Comparison of ENCODE assay signal across 8 cellular contexts in the genomic region with DNA sequence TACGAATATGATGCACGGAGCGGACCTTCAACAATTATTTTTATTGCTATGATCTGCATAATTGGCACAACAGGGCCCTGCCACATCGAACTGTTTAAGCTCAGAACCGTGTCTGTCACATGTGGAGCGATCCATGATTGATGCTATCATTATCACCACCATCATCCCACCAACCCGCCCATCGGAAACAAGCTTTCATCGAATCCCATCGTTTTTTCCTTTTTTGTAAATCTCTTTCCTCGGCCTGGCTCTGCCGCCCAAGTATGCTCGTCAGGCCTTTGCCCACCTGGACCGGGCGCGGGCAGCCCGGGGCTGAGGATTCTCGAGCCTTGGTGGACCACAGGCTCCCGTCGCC. TPM values are rescaled to one million over a fixed set of nuclear protein-coding genes. Genes with fewer than 3 reads are reported as not detected.
DNase-seq lines count a peak whose midpoint lies in the region; ATAC-seq and TF ChIP-seq lines count a peak whose summit lies in the region.

No MANE protein-coding gene starts in this region.

- H3K27me3 Mint-ChIP-seq in stimulated activated naive B cell treated with anti-CD40 and anti-IgM and Interleukin-4, amounts not matched to agents 10 μg/mL and 1 μg/mL and 100 μg/mL, for 72 hours = no peaks in the 10 kb centered on the region

- DNase-seq in NCI-H2171 treated with DMSO at 0.1 percent for 48 hours (lab: John Stamatoyannopoulos, UW) (peak; percentile 68), NCI-H2171 (lab: John Stamatoyannopoulos, UW) (no peak), PC-3 (no peak), fibroblast of pulmonary artery (ENCODE audit: low read depth) (no peak), EL (no peak), NAMALWA (ENCODE audit: low spot score) (no peak), anterior cingulate cortex (lab: John Stamatoyannopoulos, UW) (no peak)
- no peak for DNase-seq in stimulated activated naive B cell treated with anti-CD40 and anti-IgM and Interleukin-4, amounts not matched to agents 10 μg/mL and 1 μg/mL and 100 μg/mL, for 72 hours

- H3K9me3 Mint-ChIP-seq in stimulated activated naive B cell treated with anti-CD40 and anti-IgM and Interleukin-4, amounts not matched to agents 10 μg/mL and 1 μg/mL and 100 μg/mL, for 72 hours = no peaks in the 10 kb centered on the region

- CTCF ChIA-PET in PC-3 (lab: Charles Lee) = interaction anchor here (0.6 kb wide), 1 partner anchor 44 kb away, joined by 8 read pairs; no protein-coding TSS in a partner anchor

- H3K79me2 ChIP-seq in PC-3 (ENCODE audit: low read length) = peaks cover 20% of the 10 kb centered on the region

- POLR2A ChIA-PET in PC-3 (lab: Charles Lee; ENCODE audit: unreplicated experiment) = interaction anchor here (0.6 to 0.8 kb wide), 2 partner anchors 55 to 80 kb away, joined by 4 to 5 read pairs; a partner anchor contains a TSS

- no peaks in the 10 kb centered on the region for H3F3A ChIP-seq in PC-3 (ENCODE audit: low read length, unreplicated experiment)

- H3K4me1 ChIP-seq in PC-3 (ENCODE audit: insufficient read depth, low read length) = peaks cover 10% of the 10 kb centered on the region

- H3K9me3 ChIP-seq in PC-3 (ENCODE audit: low read length) = no peaks in the 10 kb centered on the region

- H3K4me3 ChIP-seq in PC-3 (ENCODE audit: low read length) (peak overlapping the region; percentile 59), fibroblast of pulmonary artery (replicated peaks; ENCODE audit: low read depth, low read length) (peak overlapping the region; percentile 51)

- H2AFZ ChIP-seq in PC-3 (ENCODE audit: low read length) = peak overlapping the region; percentile 67

- H3K4me2 ChIP-seq in PC-3 (ENCODE audit: low read length) = peak overlapping the region; percentile 72

- H3K9ac ChIP-seq in PC-3 (ENCODE audit: low read length) = no peak overlapping the region

- H3K27ac ChIP-seq in PC-3 (ENCODE audit: low read length) = no peak overlapping the region

- peaks cover 19% of the 10 kb centered on the region; the same call in 1 of the 2 replicates for H3K36me3 ChIP-seq in PC-3 (ENCODE audit: low read depth, low read length)

- peaks cover 10 to 12% of the 10 kb centered on the region in 2 donors for H3K36me3 Mint-ChIP-seq in stimulated activated naive B cell treated with anti-CD40 and anti-IgM and Interleukin-4, amounts not matched to agents 10 μg/mL and 1 μg/mL and 100 μg/mL, for 72 hours

- intact Hi-C loops in PC-3 (cut with micrococcal nuclease) = loop anchor here (1.0 to 2.0 kb wide), 2 partner anchors 45 to 71 kb away; a partner anchor contains a TSS

- peaks cover 10 to 24% of the 10 kb centered on the region in 2 donors for H3K4me1 Mint-ChIP-seq in stimulated activated naive B cell treated with anti-CD40 and anti-IgM and Interleukin-4, amounts not matched to agents 10 μg/mL and 1 μg/mL and 100 μg/mL, for 72 hours

- BruUV-seq in PC-3 (replicated peaks; lab: Mats Ljungman, UMichigan) = no TSS peak

- peak; percentile 1; the same call in 1 of the 2 replicates for ATAC-seq in PC-3
- peak; percentile 14 to 16 for ATAC-seq in stimulated activated naive B cell treated with anti-CD40 and anti-IgM and Interleukin-4, amounts not matched to agents 10 μg/mL and 1 μg/mL and 100 μg/mL, for 72 hours (replicated peaks)

- H3K9me2 ChIP-seq in PC-3 (replicated peaks; ENCODE audit: low read length) = no peaks in the 10 kb centered on the region

- H3K27ac Mint-ChIP-seq in stimulated activated naive B cell treated with anti-CD40 and anti-IgM and Interleukin-4, amounts not matched to agents 10 μg/mL and 1 μg/mL and 100 μg/mL, for 72 hours = peak overlapping the region; percentile 97

- no peaks in the 10 kb centered on the region for H3K27me3 ChIP-seq in PC-3 (ENCODE audit: low read length)

- H4K20me1 ChIP-seq in PC-3 (ENCODE audit: low read length) = no peaks in the 10 kb centered on the region; the same call in 1 of the 2 replicates

- H3K4me3 Mint-ChIP-seq in stimulated activated naive B cell treated with anti-CD40 and anti-IgM and Interleukin-4, amounts not matched to agents 10 μg/mL and 1 μg/mL and 100 μg/mL, for 72 hours = peak overlapping the region; percentile 95 to 98

- TF ChIP-seq CTCF in PC-3 (conservative IDR thresholded peaks at IDR 0.05; ENCODE audit: low read depth, low read length) (no peak), fibroblast of pulmonary artery (IDR thresholded peaks at IDR 0.05; ENCODE audit: low read length, missing control alignments) (no peak)

RNA-seq across cellular contexts. Expression of a gene that starts 0.5 kb away (rescaled TPM):
- 50.8 and 85.2 TPM in 2 replicates for total RNA-seq in PC-3 (2014; rRNA removed)

RNA-seq across cellular contexts. Expression of a gene that starts 13.6 kb away (rescaled TPM):
- 0.92 TPM in 1 of 2 replicates, not detected in the other for total RNA-seq in PC-3 (2014; rRNA removed)

RNA-seq across cellular contexts. Expression of a gene that starts 45.8 kb away (rescaled TPM):
- 67.7 and 102 TPM in 2 replicates for total RNA-seq in PC-3 (2014; rRNA removed)

RNA-seq across cellular contexts. Expression of a gene that starts 45.9 kb away (rescaled TPM):
- 5.4 and 6.0 TPM in 2 replicates for total RNA-seq in PC-3 (2014; rRNA removed)

RNA-seq across cellular contexts. Expression of a gene that starts 54.3 kb away (rescaled TPM):
- 7.5 and 9.2 TPM in 2 replicates for total RNA-seq in PC-3 (2014; rRNA removed)
